1 cellular context compared by ENCODE assay signal in the genomic region with DNA sequence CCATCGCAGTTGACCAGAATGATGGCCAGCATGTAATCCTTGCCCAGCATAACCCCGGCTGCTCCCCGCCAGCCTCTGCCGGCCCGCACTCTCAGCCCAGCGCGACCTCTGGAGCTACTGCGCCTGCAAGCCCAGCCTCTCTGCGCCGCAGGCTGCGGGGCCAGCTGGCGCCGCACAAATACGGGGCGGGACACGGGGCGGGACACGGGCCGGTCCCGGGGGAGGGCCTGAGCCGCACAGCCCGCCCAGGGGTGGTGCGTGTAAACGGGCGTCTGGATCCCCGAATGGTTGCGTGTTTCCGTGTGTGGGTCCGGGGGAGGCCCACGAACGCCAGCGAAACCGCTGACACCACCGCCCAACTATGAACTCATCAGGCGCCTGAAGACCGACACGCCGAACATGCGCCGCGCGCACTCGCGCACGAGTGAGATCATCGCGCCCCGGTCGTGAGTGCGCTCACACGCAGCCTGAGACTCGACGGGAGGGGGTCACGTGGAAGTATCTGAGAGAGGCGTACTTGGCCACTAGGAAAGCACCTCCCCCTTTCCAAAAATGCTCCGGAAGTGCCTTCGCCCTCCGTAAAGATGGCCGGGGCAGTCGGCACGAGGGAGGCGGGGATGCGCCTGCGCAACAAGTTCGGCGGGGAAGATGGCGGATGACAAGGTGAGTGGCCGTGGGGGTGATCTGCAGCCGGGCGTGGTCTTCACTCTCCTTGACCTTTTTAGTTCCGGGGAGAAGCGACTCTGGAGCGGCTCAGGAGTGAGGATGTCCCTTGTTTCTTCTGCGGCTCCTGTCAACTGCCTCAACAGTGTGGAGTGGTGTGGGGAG.
TF ChIP-seq lines count a peak whose summit lies in the region.

APBB3 (minus strand) TSS at position 403 of the 828 bp plus-strand sequence; CDS start at position 50, 353 bp downstream.
SLC35A4 (plus strand) TSS at position 633 of the 828 bp plus-strand sequence. CDS start 2,342 bp downstream, outside the sequence.

TF ChIP-seq in HepG2, 621 proteins besides CTCF, POLR2A, EP300 and RAD21 (continued from another document and continues in another):
- no peak for TF ChIP-seq LBX2 (CRISPR knock-in tag; IDR thresholded peaks at IDR 0.05; ENCODE audit: borderline replicate concordance)
- no peak for TF ChIP-seq NFRKB (IDR thresholded peaks at IDR 0.05)
- TF ChIP-seq, protein P1, sequence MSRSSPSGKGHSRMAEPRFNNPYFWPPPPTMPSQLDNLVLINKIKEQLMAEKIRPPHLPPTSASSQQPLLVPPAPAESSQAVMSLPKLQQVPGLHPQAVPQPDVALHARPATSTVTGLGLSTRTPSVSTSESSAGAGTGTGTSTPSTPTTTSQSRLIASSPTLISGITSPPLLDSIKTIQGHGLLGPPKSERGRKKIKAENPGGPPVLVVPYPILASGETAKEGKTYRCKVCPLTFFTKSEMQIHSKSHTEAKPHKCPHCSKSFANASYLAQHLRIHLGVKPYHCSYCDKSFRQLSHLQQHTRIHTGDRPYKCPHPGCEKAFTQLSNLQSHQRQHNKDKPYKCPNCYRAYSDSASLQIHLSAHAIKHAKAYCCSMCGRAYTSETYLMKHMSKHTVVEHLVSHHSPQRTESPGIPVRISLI (CRISPR knock-in tag; IDR thresholded peaks at IDR 0.05; ENCODE audit: borderline replicate concordance): 0 out of 2 replicates have a peak, but pooled peaks have one; percentile 28
- no peak for TF ChIP-seq ARNTL (CRISPR knock-in tag; IDR thresholded peaks at IDR 0.05)
- TF ChIP-seq, protein P2, sequence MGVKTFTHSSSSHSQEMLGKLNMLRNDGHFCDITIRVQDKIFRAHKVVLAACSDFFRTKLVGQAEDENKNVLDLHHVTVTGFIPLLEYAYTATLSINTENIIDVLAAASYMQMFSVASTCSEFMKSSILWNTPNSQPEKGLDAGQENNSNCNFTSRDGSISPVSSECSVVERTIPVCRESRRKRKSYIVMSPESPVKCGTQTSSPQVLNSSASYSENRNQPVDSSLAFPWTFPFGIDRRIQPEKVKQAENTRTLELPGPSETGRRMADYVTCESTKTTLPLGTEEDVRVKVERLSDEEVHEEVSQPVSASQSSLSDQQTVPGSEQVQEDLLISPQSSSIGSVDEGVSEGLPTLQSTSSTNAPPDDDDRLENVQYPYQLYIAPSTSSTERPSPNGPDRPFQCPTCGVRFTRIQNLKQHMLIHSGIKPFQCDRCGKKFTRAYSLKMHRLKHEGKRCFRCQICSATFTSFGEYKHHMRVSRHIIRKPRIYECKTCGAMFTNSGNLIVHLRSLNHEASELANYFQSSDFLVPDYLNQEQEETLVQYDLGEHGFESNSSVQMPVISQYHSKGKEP (CRISPR knock-in tag; IDR thresholded peaks at IDR 0.05): no peak
- TF ChIP-seq, protein P3, sequence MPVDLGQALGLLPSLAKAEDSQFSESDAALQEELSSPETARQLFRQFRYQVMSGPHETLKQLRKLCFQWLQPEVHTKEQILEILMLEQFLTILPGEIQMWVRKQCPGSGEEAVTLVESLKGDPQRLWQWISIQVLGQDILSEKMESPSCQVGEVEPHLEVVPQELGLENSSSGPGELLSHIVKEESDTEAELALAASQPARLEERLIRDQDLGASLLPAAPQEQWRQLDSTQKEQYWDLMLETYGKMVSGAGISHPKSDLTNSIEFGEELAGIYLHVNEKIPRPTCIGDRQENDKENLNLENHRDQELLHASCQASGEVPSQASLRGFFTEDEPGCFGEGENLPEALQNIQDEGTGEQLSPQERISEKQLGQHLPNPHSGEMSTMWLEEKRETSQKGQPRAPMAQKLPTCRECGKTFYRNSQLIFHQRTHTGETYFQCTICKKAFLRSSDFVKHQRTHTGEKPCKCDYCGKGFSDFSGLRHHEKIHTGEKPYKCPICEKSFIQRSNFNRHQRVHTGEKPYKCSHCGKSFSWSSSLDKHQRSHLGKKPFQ (CRISPR knock-in tag; IDR thresholded peaks at IDR 0.05; ENCODE audit: insufficient replicate concordance): no peak
- TF ChIP-seq PAX8 (CRISPR knock-in tag; IDR thresholded peaks at IDR 0.05; ENCODE audit: borderline replicate concordance): no peak
- TF ChIP-seq HOXD1 (CRISPR knock-in tag; IDR thresholded peaks at IDR 0.05): no peak
- no peak for TF ChIP-seq LCORL (IDR thresholded peaks at IDR 0.05)
- no peak for TF ChIP-seq LCORL (CRISPR knock-in tag; IDR thresholded peaks at IDR 0.05)
- TF ChIP-seq, protein P4, sequence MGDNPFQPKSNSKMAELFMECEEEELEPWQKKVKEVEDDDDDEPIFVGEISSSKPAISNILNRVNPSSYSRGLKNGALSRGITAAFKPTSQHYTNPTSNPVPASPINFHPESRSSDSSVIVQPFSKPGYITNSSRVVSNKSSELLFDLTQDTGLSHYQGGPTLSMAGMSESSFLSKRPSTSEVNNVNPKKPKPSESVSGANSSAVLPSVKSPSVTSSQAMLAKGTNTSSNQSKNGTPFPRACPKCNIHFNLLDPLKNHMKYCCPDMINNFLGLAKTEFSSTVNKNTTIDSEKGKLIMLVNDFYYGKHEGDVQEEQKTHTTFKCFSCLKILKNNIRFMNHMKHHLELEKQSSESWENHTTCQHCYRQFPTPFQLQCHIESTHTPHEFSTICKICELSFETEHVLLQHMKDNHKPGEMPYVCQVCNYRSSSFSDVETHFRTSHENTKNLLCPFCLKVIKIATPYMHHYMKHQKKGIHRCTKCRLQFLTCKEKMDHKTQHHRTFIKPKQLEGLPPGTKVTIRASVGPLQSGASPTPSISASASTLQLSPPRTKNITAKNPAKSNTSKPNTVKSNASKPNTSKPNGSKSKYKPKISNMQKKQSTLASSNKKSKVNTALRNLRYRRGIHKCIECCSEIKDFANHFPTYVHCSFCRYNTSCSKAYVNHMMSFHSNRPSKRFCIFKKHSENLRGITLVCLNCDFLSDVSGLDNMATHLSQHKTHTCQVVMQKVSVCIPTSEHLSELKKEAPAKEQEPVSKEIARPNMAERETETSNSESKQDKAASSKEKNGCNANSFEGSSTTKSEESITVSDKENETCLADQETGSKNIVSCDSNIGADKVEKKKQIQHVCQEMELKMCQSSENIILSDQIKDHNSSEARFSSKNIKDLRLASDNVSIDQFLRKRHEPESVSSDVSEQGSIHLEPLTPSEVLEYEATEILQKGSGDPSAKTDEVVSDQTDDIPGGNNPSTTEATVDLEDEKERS (CRISPR knock-in tag; IDR thresholded peaks at IDR 0.05): no peak
- TF ChIP-seq NFKBIZ (CRISPR knock-in tag; IDR thresholded peaks at IDR 0.05): no peak
- no peak for TF ChIP-seq SALL2 (CRISPR knock-in tag; IDR thresholded peaks at IDR 0.05)
- no peak for TF ChIP-seq AGO1 (IDR thresholded peaks at IDR 0.05; ENCODE audit: low read depth, low read length, poor library complexity, severe bottlenecking)
- TF ChIP-seq PHF8 (CRISPR knock-in tag; IDR thresholded peaks at IDR 0.05): peak; percentile 38; the same call in 1 of the 2 replicates
- no peak for TF ChIP-seq HNRNPH1 (optimal IDR thresholded peaks at IDR 0.05; ENCODE audit: low read depth, low read length)
- TF ChIP-seq KLF15 (CRISPR knock-in tag; IDR thresholded peaks at IDR 0.05; ENCODE audit: borderline replicate concordance): no peak
- no peak for TF ChIP-seq CENPBD1 (CRISPR knock-in tag; IDR thresholded peaks at IDR 0.05; ENCODE audit: borderline replicate concordance, low read depth)
- TF ChIP-seq, protein P5, sequence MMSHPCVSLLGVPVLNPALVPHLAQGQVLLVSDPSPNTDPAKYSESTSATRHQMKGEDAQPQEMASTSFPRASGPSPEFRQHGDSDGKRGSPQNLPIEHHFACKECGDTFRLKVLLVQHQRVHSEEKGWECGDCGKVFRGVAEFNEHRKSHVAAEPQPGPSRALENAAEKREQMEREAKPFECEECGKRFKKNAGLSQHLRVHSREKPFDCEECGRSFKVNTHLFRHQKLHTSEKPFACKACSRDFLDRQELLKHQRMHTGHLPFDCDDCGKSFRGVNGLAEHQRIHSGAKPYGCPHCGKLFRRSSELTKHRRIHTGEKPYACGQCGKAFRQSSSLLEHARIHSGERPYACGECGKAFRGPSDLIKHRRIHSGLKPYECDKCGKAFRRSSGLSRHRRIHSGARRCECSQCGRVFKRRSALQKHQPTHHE (CRISPR knock-in tag; IDR thresholded peaks at IDR 0.05; ENCODE audit: borderline replicate concordance): no peak
- TF ChIP-seq USF2 (IDR thresholded peaks at IDR 0.05; ENCODE audit: low read depth, low read length): no peak
- no peak for TF ChIP-seq USF2 (CRISPR knock-in tag; IDR thresholded peaks at IDR 0.05; ENCODE audit: borderline replicate concordance)
- no peak for TF ChIP-seq POGZ (CRISPR knock-in tag; IDR thresholded peaks at IDR 0.05)
- no peak for TF ChIP-seq YEATS2 (CRISPR knock-in tag; IDR thresholded peaks at IDR 0.05; ENCODE audit: borderline replicate concordance)
- no peak for TF ChIP-seq ZNF10 (CRISPR knock-in tag; IDR thresholded peaks at IDR 0.05; ENCODE audit: borderline replicate concordance, low read depth)
- TF ChIP-seq, protein P6, sequence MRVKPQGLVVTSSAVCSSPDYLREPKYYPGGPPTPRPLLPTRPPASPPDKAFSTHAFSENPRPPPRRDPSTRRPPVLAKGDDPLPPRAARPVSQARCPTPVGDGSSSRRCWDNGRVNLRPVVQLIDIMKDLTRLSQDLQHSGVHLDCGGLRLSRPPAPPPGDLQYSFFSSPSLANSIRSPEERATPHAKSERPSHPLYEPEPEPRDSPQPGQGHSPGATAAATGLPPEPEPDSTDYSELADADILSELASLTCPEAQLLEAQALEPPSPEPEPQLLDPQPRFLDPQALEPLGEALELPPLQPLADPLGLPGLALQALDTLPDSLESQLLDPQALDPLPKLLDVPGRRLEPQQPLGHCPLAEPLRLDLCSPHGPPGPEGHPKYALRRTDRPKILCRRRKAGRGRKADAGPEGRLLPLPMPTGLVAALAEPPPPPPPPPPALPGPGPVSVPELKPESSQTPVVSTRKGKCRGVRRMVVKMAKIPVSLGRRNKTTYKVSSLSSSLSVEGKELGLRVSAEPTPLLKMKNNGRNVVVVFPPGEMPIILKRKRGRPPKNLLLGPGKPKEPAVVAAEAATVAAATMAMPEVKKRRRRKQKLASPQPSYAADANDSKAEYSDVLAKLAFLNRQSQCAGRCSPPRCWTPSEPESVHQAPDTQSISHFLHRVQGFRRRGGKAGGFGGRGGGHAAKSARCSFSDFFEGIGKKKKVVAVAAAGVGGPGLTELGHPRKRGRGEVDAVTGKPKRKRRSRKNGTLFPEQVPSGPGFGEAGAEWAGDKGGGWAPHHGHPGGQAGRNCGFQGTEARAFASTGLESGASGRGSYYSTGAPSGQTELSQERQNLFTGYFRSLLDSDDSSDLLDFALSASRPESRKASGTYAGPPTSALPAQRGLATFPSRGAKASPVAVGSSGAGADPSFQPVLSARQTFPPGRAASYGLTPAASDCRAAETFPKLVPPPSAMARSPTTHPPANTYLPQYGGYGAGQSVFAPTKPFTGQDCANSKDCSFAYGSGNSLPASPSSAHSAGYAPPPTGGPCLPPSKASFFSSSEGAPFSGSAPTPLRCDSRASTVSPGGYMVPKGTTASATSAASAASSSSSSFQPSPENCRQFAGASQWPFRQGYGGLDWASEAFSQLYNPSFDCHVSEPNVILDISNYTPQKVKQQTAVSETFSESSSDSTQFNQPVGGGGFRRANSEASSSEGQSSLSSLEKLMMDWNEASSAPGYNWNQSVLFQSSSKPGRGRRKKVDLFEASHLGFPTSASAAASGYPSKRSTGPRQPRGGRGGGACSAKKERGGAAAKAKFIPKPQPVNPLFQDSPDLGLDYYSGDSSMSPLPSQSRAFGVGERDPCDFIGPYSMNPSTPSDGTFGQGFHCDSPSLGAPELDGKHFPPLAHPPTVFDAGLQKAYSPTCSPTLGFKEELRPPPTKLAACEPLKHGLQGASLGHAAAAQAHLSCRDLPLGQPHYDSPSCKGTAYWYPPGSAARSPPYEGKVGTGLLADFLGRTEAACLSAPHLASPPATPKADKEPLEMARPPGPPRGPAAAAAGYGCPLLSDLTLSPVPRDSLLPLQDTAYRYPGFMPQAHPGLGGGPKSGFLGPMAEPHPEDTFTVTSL (CRISPR knock-in tag; IDR thresholded peaks at IDR 0.05; ENCODE audit: borderline replicate concordance): no peak
- TF ChIP-seq, protein P7, sequence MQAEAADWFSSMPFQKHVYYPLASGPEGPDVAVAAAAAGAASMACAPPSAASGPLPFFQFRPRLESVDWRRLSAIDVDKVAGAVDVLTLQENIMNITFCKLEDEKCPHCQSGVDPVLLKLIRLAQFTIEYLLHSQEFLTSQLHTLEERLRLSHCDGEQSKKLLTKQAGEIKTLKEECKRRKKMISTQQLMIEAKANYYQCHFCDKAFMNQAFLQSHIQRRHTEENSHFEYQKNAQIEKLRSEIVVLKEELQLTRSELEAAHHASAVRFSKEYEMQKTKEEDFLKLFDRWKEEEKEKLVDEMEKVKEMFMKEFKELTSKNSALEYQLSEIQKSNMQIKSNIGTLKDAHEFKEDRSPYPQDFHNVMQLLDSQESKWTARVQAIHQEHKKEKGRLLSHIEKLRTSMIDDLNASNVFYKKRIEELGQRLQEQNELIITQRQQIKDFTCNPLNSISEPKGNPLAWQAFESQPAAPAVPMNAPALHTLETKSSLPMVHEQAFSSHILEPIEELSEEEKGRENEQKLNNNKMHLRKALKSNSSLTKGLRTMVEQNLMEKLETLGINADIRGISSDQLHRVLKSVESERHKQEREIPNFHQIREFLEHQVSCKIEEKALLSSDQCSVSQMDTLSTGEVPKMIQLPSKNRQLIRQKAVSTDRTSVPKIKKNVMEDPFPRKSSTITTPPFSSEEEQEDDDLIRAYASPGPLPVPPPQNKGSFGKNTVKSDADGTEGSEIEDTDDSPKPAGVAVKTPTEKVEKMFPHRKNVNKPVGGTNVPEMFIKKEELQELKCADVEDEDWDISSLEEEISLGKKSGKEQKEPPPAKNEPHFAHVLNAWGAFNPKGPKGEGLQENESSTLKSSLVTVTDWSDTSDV (CRISPR knock-in tag; IDR thresholded peaks at IDR 0.05): no peak
- no peak for TF ChIP-seq RORA (CRISPR knock-in tag; IDR thresholded peaks at IDR 0.05)
- no peak for TF ChIP-seq RFXANK (CRISPR knock-in tag; IDR thresholded peaks at IDR 0.05)
